ENCODE assay signal across 8 cellular contexts in the genomic region with DNA sequence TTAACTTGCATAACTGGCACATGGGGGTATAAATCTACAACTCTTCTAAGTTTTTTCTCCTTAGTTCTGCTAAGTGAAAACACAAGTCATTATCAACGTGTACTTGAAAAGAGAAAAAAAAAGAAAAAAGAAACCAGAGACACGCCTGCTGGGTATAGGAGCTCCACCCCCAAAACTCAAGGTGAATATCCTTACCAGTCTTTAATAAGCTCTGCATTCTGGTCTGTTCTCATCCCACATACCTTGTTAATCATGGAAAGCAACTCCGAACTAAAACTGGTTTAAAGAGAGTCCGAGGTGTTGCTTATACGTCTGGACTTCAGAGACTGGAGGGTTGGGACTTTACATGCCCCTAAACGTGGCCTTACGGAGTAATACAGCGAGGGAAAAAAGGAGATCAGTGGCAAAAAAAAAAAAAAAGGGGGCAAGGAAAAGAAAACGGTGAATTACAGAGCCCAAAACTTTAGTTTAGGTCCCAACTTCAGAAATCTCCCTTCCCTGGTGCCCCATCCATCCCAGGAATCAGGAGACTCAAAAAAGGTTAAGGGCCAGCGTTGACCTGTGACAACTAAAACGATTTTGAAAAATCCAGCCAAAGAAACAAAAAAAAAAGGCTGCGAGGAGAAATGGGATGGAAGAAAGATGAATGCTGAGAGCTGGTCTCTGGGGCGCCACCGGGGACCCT. TPM values are rescaled to one million over a fixed set of nuclear protein-coding genes. Genes with fewer than 3 reads are reported as not detected.
A peak's percentile ranks its signal among the peaks of the same experiment; 100 is the strongest.
DNase-seq lines count a peak whose midpoint lies in the region; ATAC-seq, FAIRE-seq and TF ChIP-seq lines count a peak whose summit lies in the region.

No MANE protein-coding gene starts in this region.

- H3K27me3 ChIP-seq in HepG2 (ENCODE audit: control insufficient read depth in 1 of 2, insufficient read depth in 2 of 2, low read length in 2 of 2) (peaks cover 0 to 4% of the 10 kb centered on the region in 2 experiments; a peak in 3 of 5 replicates), subcutaneous abdominal adipose tissue (ENCODE audit: control insufficient read depth in 5 of 5, insufficient read depth in 4 of 5, low read length in 5 of 5) (no peaks in the 10 kb centered on the region)

- H3K79me2 ChIP-seq in HepG2 (ENCODE audit: insufficient read depth, low read length) = peaks cover 56% of the 10 kb centered on the region

- peaks cover 7% of the 10 kb centered on the region for H3K27me3 Mint-ChIP-seq in brain

- no peak overlapping the region for H2AFZ ChIP-seq in HepG2 (ENCODE audit: low read length)

- peak overlapping the region; percentile 87 to 99 (median 92) for H3K4me3 Mint-ChIP-seq in brain

- CTCF ChIA-PET in AG04449 (lab: Yijun Ruan, JAX) (interaction anchor here (0.9 to 1.7 kb wide), 5 partner anchors 11 to 95 kb away, joined by 3 to 6 read pairs (median 3); no protein-coding TSS in a partner anchor), HepG2 (lab: Yijun Ruan, JAX; ENCODE audit: low intra/inter-chr PET ratio, low total read pairs) (no interaction called here)

- POLR2A ChIA-PET in AG04449 (lab: Yijun Ruan, JAX) = interaction anchor here (0.7 to 2.0 kb wide), 10 partner anchors 11 to 525 kb away, joined by 3 to 9 read pairs (median 4); partner anchors contain the start of gene LARP1B
- POLR2A ChIA-PET in HepG2 (lab: Yijun Ruan, JAX) = interaction anchor here (0.7 to 1.9 kb wide), 5 partner anchors 226 to 1213 kb away, joined by 3 to 5 read pairs (median 5); partner anchors contain the start of genes ABHD18, LARP1B and MFSD8

- in situ Hi-C loops in HepG2 (cut with HindIII; ENCODE audit: extremely low pct_ligation_motif_present, low pct_unique_long_range_greater_than_20kb) = no loop called here

- no peaks in the 10 kb centered on the region for H3K9me3 ChIP-seq in HepG2 (ENCODE audit: low read length)
- no peaks in the 10 kb centered on the region for H3K9me3 ChIP-seq in subcutaneous abdominal adipose tissue (ENCODE audit: control insufficient read depth in 5 of 5, low read length in 5 of 5)

- peak overlapping the region; percentile 69 for H3K4me2 ChIP-seq in HepG2 (ENCODE audit: low read depth, low read length)

- H3K27ac ChIP-seq in HepG2 (ENCODE audit: extremely low read length, insufficient read depth, low read length) (peak overlapping the region; percentile 91), subcutaneous abdominal adipose tissue (ENCODE audit: low read depth, low read length) (peak overlapping the region; percentile 84)

- H3K9ac ChIP-seq in HepG2 (ENCODE audit: insufficient read depth, low read depth, low read length) (peak overlapping the region; percentile 75), subcutaneous abdominal adipose tissue (ENCODE audit: low read length in 5 of 5) (peak overlapping the region; percentile 20 to 96 (median 81))

- peak; percentile 28 for FAIRE-seq in HepG2 (lab: Jason Lieb, UNC)

- peak; percentile 12 for ATAC-seq in HG03095 (IDR thresholded peaks at IDR 0.05; ENCODE audit: unreplicated experiment)
- ATAC-seq in HepG2 = peak; percentile 4; the same call in 1 of the 3 replicates

- H3K4me1 Mint-ChIP-seq in brain = peaks cover 67% of the 10 kb centered on the region

- H3K4me1 ChIP-seq in HepG2 (ENCODE audit: insufficient read depth, low read length) (peaks cover 47% of the 10 kb centered on the region), subcutaneous abdominal adipose tissue (ENCODE audit: control insufficient read depth in 5 of 5, insufficient read depth in 5 of 5, low read length in 5 of 5) (peaks cover 0 to 47% (median 43%) of the 10 kb centered on the region in 5 donors)

- no peak for TF ChIP-seq CTCF in AG04449 (IDR thresholded peaks at IDR 0.05; ENCODE audit: insufficient read depth, low read length, missing control alignments)
- no peak for TF ChIP-seq CTCF in GM12864 (IDR thresholded peaks at IDR 0.05; ENCODE audit: low read depth, low read length, missing control alignments)
- no peak for TF ChIP-seq CTCF in brain (conservative IDR thresholded peaks at IDR 0.05)
- no peak for TF ChIP-seq CTCF in HepG2 (CRISPR knock-in tag; IDR thresholded peaks at IDR 0.05)

- DNase-seq in AG04449 (ENCODE audit: low read depth, low spot score) (no peak), GM12864 (ENCODE audit: low read depth) (peak; percentile 43), OCI-M1 (lab: John Stamatoyannopoulos, UW) (peak; percentile 71), HepG2 (ENCODE audit: low spot score) (peak; percentile 44), hippocampal formation (lab: John Stamatoyannopoulos, UW) (no peak)

- H3K36me3 ChIP-seq in HepG2 (replicated peaks in 1 of 2; ENCODE audit: control insufficient read depth in 1 of 2, insufficient read depth in 2 of 2, low read length in 2 of 2) (no peaks in the 10 kb centered on the region), subcutaneous abdominal adipose tissue (ENCODE audit: control insufficient read depth in 5 of 5, insufficient read depth in 5 of 5, low read length in 5 of 5) (no peaks in the 10 kb centered on the region)

- TSS peak; percentile 51 for BruUV-seq in HepG2 (replicated peaks; lab: Mats Ljungman, UMichigan)

- under 1% methylated on average over 14 of the region's 14 CpGs for WGBS in HepG2 (ENCODE audit: low lambda C conversion rate)

- H3K4me3 ChIP-seq in AG04449 (ENCODE audit: low read depth, low read length) (peak overlapping the region; percentile 79), GM12864 (ENCODE audit: low read depth, low read length) (peak overlapping the region; percentile 89), HepG2 (replicated peaks in 1 of 3; ENCODE audit: insufficient read depth in 1 of 3, low read depth in 2 of 3, low read length in 3 of 3) (peak overlapping the region; percentile 94 to 98 (median 95)), subcutaneous abdominal adipose tissue (ENCODE audit: low read depth in 1 of 5, low read length in 5 of 5) (peak overlapping the region; percentile 69 to 91 (median 87))

- no peaks in the 10 kb centered on the region; the same call in 1 of the 2 replicates for H4K20me1 ChIP-seq in HepG2 (ENCODE audit: insufficient read depth, low read length)

- H3K9me3 Mint-ChIP-seq in brain = peaks cover 0 to 27% (median 9%) of the 10 kb centered on the region in 5 experiments

- H3K36me3 Mint-ChIP-seq in brain = peaks cover 43% of the 10 kb centered on the region

- no peak for TF ChIP-seq RAD21 in HepG2 (CRISPR knock-in tag; IDR thresholded peaks at IDR 0.05)

- peak in 1 of 2 experiments; percentile 58; a peak in 1 of 4 replicates for TF ChIP-seq POLR2A in HepG2 (IDR thresholded peaks at IDR 0.05; ENCODE audit: insufficient read depth in 1 of 2, low read depth in 2 of 2, low read length in 2 of 2)

- intact Hi-C loops in HepG2 (cut with micrococcal nuclease; ENCODE audit: unreplicated experiment) = loop anchor here (5.0 to 10.0 kb wide), 4 partner anchors 92 to 526 kb away; partner anchors contain the start of genes ABHD18, LARP1B and MFSD8

- H3K27ac Mint-ChIP-seq in brain = peak overlapping the region; percentile 91 to 98 (median 94)

- no peak for TF ChIP-seq EP300 in HepG2 (IDR thresholded peaks at IDR 0.05; ENCODE audit: low read depth in 2 of 2, low read length in 2 of 2)
- TF ChIP-seq EP300 in HepG2 (CRISPR knock-in tag; IDR thresholded peaks at IDR 0.05; ENCODE audit: borderline replicate concordance) = no peak

TF ChIP-seq in HepG2, 621 proteins besides CTCF, POLR2A, EP300 and RAD21 (continues in another document):
- no peak for TF ChIP-seq ZBTB8A (CRISPR knock-in tag; IDR thresholded peaks at IDR 0.05; ENCODE audit: borderline replicate concordance, low read depth)
- TF ChIP-seq RBFOX2 (IDR thresholded peaks at IDR 0.05; ENCODE audit: low read depth, low read length) = 0 out of 2 replicates have a peak, but pooled peaks have one; percentile 32
- no peak for TF ChIP-seq SOX13 (IDR thresholded peaks at IDR 0.05)
- no peak for TF ChIP-seq SOX13 (CRISPR knock-in tag; conservative IDR thresholded peaks at IDR 0.05 in 1 of 2, IDR thresholded peaks at IDR 0.05 in 1 of 2)
- TF ChIP-seq ZBTB3 (CRISPR knock-in tag; IDR thresholded peaks at IDR 0.05; ENCODE audit: borderline replicate concordance, low read depth) = no peak
- no peak for TF ChIP-seq ZNF672 (CRISPR knock-in tag; IDR thresholded peaks at IDR 0.05)
- no peak for TF ChIP-seq ZNF616 (CRISPR knock-in tag; IDR thresholded peaks at IDR 0.05; ENCODE audit: low read depth)
- TF ChIP-seq, protein P1, sequence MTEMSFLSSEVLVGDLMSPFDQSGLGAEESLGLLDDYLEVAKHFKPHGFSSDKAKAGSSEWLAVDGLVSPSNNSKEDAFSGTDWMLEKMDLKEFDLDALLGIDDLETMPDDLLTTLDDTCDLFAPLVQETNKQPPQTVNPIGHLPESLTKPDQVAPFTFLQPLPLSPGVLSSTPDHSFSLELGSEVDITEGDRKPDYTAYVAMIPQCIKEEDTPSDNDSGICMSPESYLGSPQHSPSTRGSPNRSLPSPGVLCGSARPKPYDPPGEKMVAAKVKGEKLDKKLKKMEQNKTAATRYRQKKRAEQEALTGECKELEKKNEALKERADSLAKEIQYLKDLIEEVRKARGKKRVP (CRISPR knock-in tag; IDR thresholded peaks at IDR 0.05) = 0 out of 4 replicates have a peak, but pooled peaks of 1 of the 2 experiments have one; percentile 8
- TF ChIP-seq SUZ12 (IDR thresholded peaks at IDR 0.05; ENCODE audit: low read depth, low read length) = no peak

RNA-seq across cellular contexts. Expression of gene PGRMC2, which starts 1.0 kb away (rescaled TPM):
- 35.9 TPM for polyA plus RNA-seq in brain (ENCODE audit: insufficient read depth, low read depth, low replicate concordance)
- total RNA-seq in HepG2 (2016; rRNA removed; fragmentation: Illumina TruSeq; extraction: Trizol) = 19.8 and 27.2 TPM in 2 replicates
- 5.6 and 7.3 TPM in 2 replicates for total RNA-seq in HepG2 (2016; cell fraction: cytosol; rRNA removed; fragmentation: Illumina TruSeq; extraction: Trizol; ENCODE audit: low read depth)
- 18.8 and 21.0 TPM in 2 replicates for total RNA-seq in HepG2 (2016; cell fraction: insoluble cytoplasmic fraction; rRNA removed; fragmentation: Illumina TruSeq; extraction: Trizol)
- 22.0 and 23.6 TPM in 2 replicates for total RNA-seq in HepG2 (2016; cell fraction: membrane; rRNA removed; fragmentation: Illumina TruSeq; extraction: Trizol)
- total RNA-seq in HepG2 (2016; cell fraction: nucleus; rRNA removed; fragmentation: Illumina TruSeq; extraction: Trizol) = 38.9 and 41.1 TPM in 2 replicates
- polyA plus RNA-seq in HepG2 (2011; rRNA removed) = 15.4 and 16.0 TPM in 2 replicates
- 5.6 and 9.7 TPM in 2 replicates for polyA plus RNA-seq in HepG2 (2011; cell fraction: cytosol; rRNA removed)
- 3.3 and 5.9 TPM in 2 replicates for polyA plus RNA-seq in HepG2 (2011; cell fraction: nucleus; rRNA removed)
- polyA plus RNA-seq in HepG2 (2012) = 88.6 and 121 TPM in 2 replicates
- 16.7 and 17.1 TPM in 2 replicates for polyA plus RNA-seq in HepG2 (2016; cell fraction: cytosol; fragmentation: Illumina TruSeq; extraction: Trizol; ENCODE audit: low read depth)
- 56.1 and 64.1 TPM in 2 replicates for polyA plus RNA-seq in HepG2 (2016; cell fraction: insoluble cytoplasmic fraction; fragmentation: Illumina TruSeq; extraction: Trizol; ENCODE audit: low read depth)
- 31.4 and 36.4 TPM in 2 replicates for polyA plus RNA-seq in HepG2 (2016; cell fraction: membrane; fragmentation: Illumina TruSeq; extraction: Trizol; ENCODE audit: low read depth)
- polyA plus RNA-seq in HepG2 (2016; cell fraction: nucleus; fragmentation: Illumina TruSeq; extraction: Trizol; ENCODE audit: insufficient read depth, low read depth) = 142 and 152 TPM in 2 replicates
- polyA minus RNA-seq in HepG2 (2011; rRNA and poly(A)+ RNA removed; ENCODE audit: low replicate concordance) = 2.3 TPM in 2 replicates
- 9.8 and 11.8 TPM in 2 replicates for polyA minus RNA-seq in HepG2 (2011; cell fraction: cytosol; rRNA and poly(A)+ RNA removed)
- 6.7 and 10.9 TPM in 2 replicates for polyA minus RNA-seq in HepG2 (2011; cell fraction: nucleus; rRNA and poly(A)+ RNA removed)

Comparison
In these comparisons a context has a peak if more than half of its experiments do, and no peak if none do; other contexts are left out.
1. DNase-seq: peak in GM12864 (single experiment), OCI-M1 (single experiment) and HepG2 (single experiment); none in AG04449 (single experiment) and hippocampal formation (0 of 2).
2. Peak in every context shown above with its lines, with median percentiles within 50 percentile points of each other: H3K4me3 ChIP-seq.